ENCODE assay signal across 6 cellular contexts in genomic region chr7:111483078-111483477, GRCh38.
"Had no signal": no experiment of that assay in that cellular context is flagged by ENCODE, and none has a peak within 500 bp of the region (broad histone marks: within the 10 kb centered on the region; RNA-seq: fewer than 3 reads in every experiment).

No MANE protein-coding gene starts in this region.

- H3K4me2 ChIP-seq: KMS-11 had no signal

- DNase-seq: Karpas-422, KBM-7, KG1 had no signal

- FAIRE-seq: HTR-8/SVneo had no signal

- H3K9ac ChIP-seq: KMS-11 had no signal

- H3K27ac ChIP-seq: HL-60, KMS-11 had no signal
